Comparison of ENCODE assay signal across 11 cellular contexts in the genomic region with DNA sequence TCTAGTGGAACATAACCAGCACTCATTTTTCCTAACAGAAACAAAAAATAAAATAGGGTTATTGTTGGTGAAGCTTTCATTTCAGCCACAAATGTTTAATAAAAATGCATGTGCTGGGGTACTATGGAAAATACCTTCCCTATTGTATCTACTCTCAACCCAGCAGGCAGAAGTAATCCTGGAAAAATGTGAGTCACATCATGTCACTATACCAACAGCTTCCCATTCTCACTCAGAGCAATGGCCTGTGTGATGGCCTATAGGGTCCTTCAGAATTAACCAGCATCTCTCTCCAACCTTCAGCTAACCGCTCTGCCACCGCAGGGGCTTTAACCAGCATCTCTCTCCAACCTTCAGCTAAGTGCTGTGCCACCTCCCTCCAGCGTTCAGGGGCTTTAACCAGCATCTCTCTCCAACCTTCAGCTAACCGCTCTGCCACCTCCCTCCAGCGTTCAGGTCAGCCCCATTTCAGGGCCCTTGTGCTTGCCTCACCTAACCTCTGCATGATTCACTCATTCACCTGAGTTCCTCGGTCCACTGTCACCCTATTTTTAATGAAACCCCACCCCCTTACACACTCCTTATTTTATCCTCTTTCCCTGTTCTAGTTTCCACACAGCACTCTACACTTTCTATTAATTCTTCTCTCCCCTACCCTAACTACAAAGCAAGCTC. TPM values are rescaled to one million over a fixed set of nuclear protein-coding genes. Genes with fewer than 3 reads are reported as not detected.
A peak's percentile ranks its signal among the peaks of the same experiment; 100 is the strongest.
DNase-seq lines count a peak whose midpoint lies in the region; ATAC-seq and TF ChIP-seq lines count a peak whose summit lies in the region.
"Had no signal": no experiment of that assay in that cellular context is flagged by ENCODE, and none has a peak within 500 bp of the region (broad histone marks: within the 10 kb centered on the region; RNA-seq: fewer than 3 reads in every experiment).

No MANE protein-coding gene starts in this region.

- H3K4me3 ChIP-seq in OCI-LY7 (ENCODE audit: low read depth, low read length, poor library complexity, severe bottlenecking) (no peak overlapping the region), endodermal cell (ENCODE audit: low read length) (no peak overlapping the region), osteoblast (ENCODE audit: insufficient read depth, low read length) (no peak overlapping the region)
- H3K4me3 ChIP-seq: ascending aorta had no signal

- peak overlapping the region; percentile 81 for H3K27ac Mint-ChIP-seq in endodermal cell
- no peak overlapping the region for H3K27ac Mint-ChIP-seq in activated CD8-positive, alpha-beta memory T cell treated with anti-CD3 and anti-CD28 coated beads, Interleukin-2, amount 10 ng/mL, durations not matched to agents 7 days and 5 days

- no peak overlapping the region for H3K4me3 Mint-ChIP-seq in endodermal cell
- no peak overlapping the region for H3K4me3 Mint-ChIP-seq in activated CD8-positive, alpha-beta memory T cell treated with anti-CD3 and anti-CD28 coated beads, Interleukin-2, amount 10 ng/mL, durations not matched to agents 7 days and 5 days

- POLR2A ChIA-PET in OCI-LY7 (lab: Charles Lee) = interaction anchor here (0.5 to 1.1 kb wide), 3 partner anchors 12 to 94 kb away, joined by 3 read pairs; no protein-coding TSS in a partner anchor

- TF ChIP-seq CTCF in OCI-LY7 (conservative IDR thresholded peaks at IDR 0.05; ENCODE audit: low read length) (no peak), endodermal cell (conservative IDR thresholded peaks at IDR 0.05) (no peak), osteoblast (IDR thresholded peaks at IDR 0.05; ENCODE audit: extremely low read depth, low read depth, low read length) (no peak)

- H3K27me3 ChIP-seq in endodermal cell (ENCODE audit: control insufficient read depth, insufficient read depth, low read length, poor library complexity, severe bottlenecking) = no peaks in the 10 kb centered on the region
- no peaks in the 10 kb centered on the region for H3K27me3 ChIP-seq in osteoblast (ENCODE audit: insufficient read depth, low read length)
- H3K27me3 ChIP-seq: ascending aorta had no signal

- no peak overlapping the region for H2AFZ ChIP-seq in OCI-LY7 (ENCODE audit: low read length)
- no peak overlapping the region for H2AFZ ChIP-seq in osteoblast (ENCODE audit: low read length)

- CTCF ChIA-PET in OCI-LY7 (lab: Charles Lee; ENCODE audit: unreplicated experiment) = no interaction called here
- CTCF ChIA-PET in activated CD8-positive, alpha-beta memory T cell treated with anti-CD3 and anti-CD28 coated beads, Interleukin-2, amount 10 ng/mL, durations not matched to agents 7 days and 5 days (lab: Charles Lee) = interaction anchor here (1.0 to 1.8 kb wide), 2 partner anchors 11 to 29 kb away, joined by 4 to 6 read pairs; no protein-coding TSS in a partner anchor

- WGBS in endodermal cell (ENCODE audit: insufficient coverage in 1 of 2, insufficient read length in 1 of 2), 2 experiments = 62 to 64% methylated on average over 5 to 6 of the region's 6 CpGs

- BruUV-seq in OCI-LY7 (replicated peaks; lab: Mats Ljungman, UMichigan) = TSS peak; percentile 38

- H3K36me3 Mint-ChIP-seq in endodermal cell (ENCODE audit: low read depth) = peaks cover 26% of the 10 kb centered on the region
- peaks cover 28% of the 10 kb centered on the region for H3K36me3 Mint-ChIP-seq in activated CD8-positive, alpha-beta memory T cell treated with anti-CD3 and anti-CD28 coated beads, Interleukin-2, amount 10 ng/mL, durations not matched to agents 7 days and 5 days

- DNase-seq in ELF-1 (ENCODE audit: low read depth, low spot score) (peak; percentile 41), OCI-LY7 (ENCODE audit: low spot score) (no peak), endodermal cell (peak; percentile 73), osteoblast (ENCODE audit: insufficient read length, low spot score, missing footprints) (no peak), GM19240 (ENCODE audit: insufficient read length, low spot score) (no peak)
- no peak for DNase-seq in activated CD8-positive, alpha-beta memory T cell treated with anti-CD3 and anti-CD28 coated beads, Interleukin-2, amount 10 ng/mL, durations not matched to agents 7 days and 5 days
- no peak for DNase-seq in central memory CD4-positive, alpha-beta T cell
- DNase-seq: activated CD4-positive, alpha-beta T cell treated with anti-CD3 and anti-CD28 coated beads for 1 hour; nucleus accumbens had no signal

- H3K9ac ChIP-seq in endodermal cell (ENCODE audit: extremely low read depth, low read length, poor library complexity, severe bottlenecking) = no peak overlapping the region

- peaks cover 61% of the 10 kb centered on the region for H3K36me3 ChIP-seq in OCI-LY7 (ENCODE audit: insufficient read depth, low read length)
- H3K36me3 ChIP-seq in endodermal cell (ENCODE audit: control insufficient read depth, insufficient read depth, low read length) = peaks cover 22% of the 10 kb centered on the region
- H3K36me3 ChIP-seq in osteoblast (ENCODE audit: insufficient read depth, low read length) = no peaks in the 10 kb centered on the region
- H3K36me3 ChIP-seq: ascending aorta had no signal

- H3K79me2 ChIP-seq in OCI-LY7 (ENCODE audit: insufficient read depth, low read depth, low read length) (peaks cover 100% of the 10 kb centered on the region), osteoblast (ENCODE audit: insufficient read depth, low read length) (peaks cover 90% of the 10 kb centered on the region)

- H3K9me3 ChIP-seq in OCI-LY7 (ENCODE audit: low read length) (no peaks in the 10 kb centered on the region), endodermal cell (ENCODE audit: control insufficient read depth, low read length) (no peaks in the 10 kb centered on the region), osteoblast (ENCODE audit: low read depth, low read length) (no peaks in the 10 kb centered on the region)
- H3K9me3 ChIP-seq: ascending aorta had no signal

- no peak for ATAC-seq in activated CD8-positive, alpha-beta memory T cell treated with anti-CD3 and anti-CD28 coated beads, Interleukin-2, amount 10 ng/mL, durations not matched to agents 7 days and 5 days
- ATAC-seq in HG03025 (IDR thresholded peaks at IDR 0.05; ENCODE audit: low FRiP score, unreplicated experiment) = no peak

- H3K9me2 ChIP-seq in OCI-LY7 (ENCODE audit: insufficient read depth, low read length) = no peaks in the 10 kb centered on the region

- H3K9me3 Mint-ChIP-seq in endodermal cell = peaks cover under 1% of the 10 kb centered on the region
- H3K9me3 Mint-ChIP-seq in activated CD8-positive, alpha-beta memory T cell treated with anti-CD3 and anti-CD28 coated beads, Interleukin-2, amount 10 ng/mL, durations not matched to agents 7 days and 5 days (ENCODE audit: low read depth) = no peaks in the 10 kb centered on the region

- H3K4me1 Mint-ChIP-seq in endodermal cell = peaks cover 22% of the 10 kb centered on the region
- peaks cover 34% of the 10 kb centered on the region for H3K4me1 Mint-ChIP-seq in activated CD8-positive, alpha-beta memory T cell treated with anti-CD3 and anti-CD28 coated beads, Interleukin-2, amount 10 ng/mL, durations not matched to agents 7 days and 5 days

- H4K20me1 ChIP-seq in OCI-LY7 (ENCODE audit: insufficient read depth, low read length) (peaks cover 17% of the 10 kb centered on the region; the same call in 1 of the 2 replicates), osteoblast (ENCODE audit: insufficient read depth, low read length) (peaks cover 41% of the 10 kb centered on the region)

- H3K4me1 ChIP-seq in OCI-LY7 (ENCODE audit: insufficient read depth, low read length, poor library complexity, severe bottlenecking) (peaks cover 45% of the 10 kb centered on the region), endodermal cell (ENCODE audit: control insufficient read depth, insufficient read depth, low read length) (peaks cover 8% of the 10 kb centered on the region), osteoblast (ENCODE audit: insufficient read depth, low read length) (peaks cover 26% of the 10 kb centered on the region)

- H3K4me2 ChIP-seq in OCI-LY7 (ENCODE audit: low read length) = peak overlapping the region; percentile 25
- H3K4me2 ChIP-seq in osteoblast (ENCODE audit: insufficient read depth, low read length) = no peak overlapping the region

- H3K27ac ChIP-seq in OCI-LY7 (ENCODE audit: low read depth, low read length, poor library complexity, severe bottlenecking) = peak overlapping the region; percentile 20
- no peak overlapping the region for H3K27ac ChIP-seq in endodermal cell (ENCODE audit: low read depth, low read length)
- H3K27ac ChIP-seq in osteoblast (ENCODE audit: low read depth, low read length) = peak overlapping the region; percentile 0
- H3K27ac ChIP-seq: ascending aorta had no signal

- H3K27me3 Mint-ChIP-seq in endodermal cell (ENCODE audit: insufficient read depth) = no peaks in the 10 kb centered on the region
- H3K27me3 Mint-ChIP-seq in activated CD8-positive, alpha-beta memory T cell treated with anti-CD3 and anti-CD28 coated beads, Interleukin-2, amount 10 ng/mL, durations not matched to agents 7 days and 5 days = no peaks in the 10 kb centered on the region

- intact Hi-C loops in OCI-LY7 (cut with micrococcal nuclease; ENCODE audit: unreplicated experiment) = no loop called here

RNA-seq across cellular contexts. Expression of a gene that starts 34.0 kb away (rescaled TPM):
- 115 and 124 TPM in 2 replicates for total RNA-seq in OCI-LY7 (2014; rRNA removed; shearing (Covaris generic))
- total RNA-seq in OCI-LY7 (2022) (216 and 222 TPM in 2 replicates), endodermal cell (100 to 1,000 TPM in 1 of 2 donors, 10 to 100 TPM in 1; 85.5 to 104 TPM), osteoblast (36.2 and 37.7 TPM in 2 replicates)
- polyA plus RNA-seq in endodermal cell (2013, experiment 1 of 2) = 79.2 TPM
- polyA plus RNA-seq in endodermal cell (2013, experiment 2 of 2) = 71.8 TPM
- total RNA-seq in activated CD8-positive, alpha-beta memory T cell treated with anti-CD3 and anti-CD28 coated beads, Interleukin-2, amount 10 ng/mL, durations not matched to agents 7 days and 5 days = 10 to 100 TPM; 77.1 to 83.0 TPM

Comparison
In these comparisons a context has a peak if more than half of its experiments do, and no peak if none do; other contexts are left out.
1. DNase-seq: peak in ELF-1 (single experiment) and endodermal cell (single experiment); none in OCI-LY7 (single experiment), osteoblast (single experiment), activated CD8-positive, alpha-beta memory T cell treated with anti-CD3 and anti-CD28 coated beads, Interleukin-2, amount 10 ng/mL, durations not matched to agents 7 days and 5 days (single experiment), central memory CD4-positive, alpha-beta T cell (single experiment) and GM19240 (single experiment).